Comparison of ENCODE assay signal across 1 cellular context in genomic region chr3:69872783-69873378, GRCh38.
A peak's percentile ranks its signal among the peaks of the same experiment; 100 is the strongest.
TF ChIP-seq lines count a peak whose summit lies in the region.

No MANE protein-coding gene starts in this region.

TF ChIP-seq in K562, 482 proteins besides CTCF, POLR2A, EP300 and RAD21 (continued from another document):
- TF ChIP-seq CUX1 (CRISPR knock-in tag; IDR thresholded peaks at IDR 0.05) (no peak), KLF1 (tag; IDR thresholded peaks at IDR 0.05) (no peak), CEBPG (CRISPR knock-in tag; IDR thresholded peaks at IDR 0.05) (no peak), CEBPG (tag; conservative IDR thresholded peaks at IDR 0.05 in 1 of 2, IDR thresholded peaks at IDR 0.05 in 1 of 2) (peak in 1 of 2 experiments; percentile 29; a peak in 1 of 4 replicates), SLC30A9 (CRISPR knock-in tag; IDR thresholded peaks at IDR 0.05) (no peak), ZNF507 (tag; conservative IDR thresholded peaks at IDR 0.05) (no peak), TGIF2 (CRISPR knock-in tag; IDR thresholded peaks at IDR 0.05) (no peak), MBD2 (IDR thresholded peaks at IDR 0.05; ENCODE audit: borderline replicate concordance, low read depth) (no peak), MEIS2 (IDR thresholded peaks at IDR 0.05; ENCODE audit: partially characterized antibody) (peak; percentile 60), JUND (IDR thresholded peaks at IDR 0.05; ENCODE audit: borderline replicate concordance, low read depth, low read length) (no peak), JUND (tag; IDR thresholded peaks at IDR 0.05; ENCODE audit: borderline replicate concordance, low read depth, low read length) (no peak), FOSL1 (tag; conservative IDR thresholded peaks at IDR 0.05) (peak; percentile 65), CBFA2T3 (IDR thresholded peaks at IDR 0.05) (0 out of 2 replicates have a peak, but pooled peaks have one; percentile 37), TCF3 (CRISPR knock-in tag; IDR thresholded peaks at IDR 0.05) (peak; percentile 31; the same call in 1 of the 2 replicates)
TF ChIP-seq in K562: peak in this region for 8.
